In genomic region chr3:15122398-15122797, GRCh38 we compare ENCODE assay signal across 22 cellular contexts. TPM values are rescaled to one million over a fixed set of nuclear protein-coding genes. Genes with fewer than 3 reads are reported as not detected.
DNase-seq lines count a peak whose midpoint lies in the region; ATAC-seq, FAIRE-seq and TF ChIP-seq lines count a peak whose summit lies in the region.
"Had no signal": no experiment of that assay in that cellular context is flagged by ENCODE, and none has a peak within 500 bp of the region (broad histone marks: within the 10 kb centered on the region; RNA-seq: fewer than 3 reads in every experiment).

No MANE protein-coding gene starts in this region.

- TF ChIP-seq RAD21 in HepG2 (CRISPR knock-in tag; IDR thresholded peaks at IDR 0.05) = no peak
- TF ChIP-seq RAD21 in K562 (CRISPR knock-in tag; conservative IDR thresholded peaks at IDR 0.05 in 1 of 2, IDR thresholded peaks at IDR 0.05 in 1 of 2) = no peak

- no peaks in the 10 kb centered on the region for H3K9me1 ChIP-seq in K562 (ENCODE audit: control insufficient read depth, insufficient read depth, low read length)

- FAIRE-seq in HepG2 (lab: Jason Lieb, UNC) = no peak
- FAIRE-seq in K562 (lab: Jason Lieb, UNC) = no peak
- FAIRE-seq: A204.1, D721Med, G401.6, GM12891, GM19239 had no signal

- intact Hi-C loops in HepG2 (cut with micrococcal nuclease; ENCODE audit: unreplicated experiment) (no loop called here), right lobe of liver (cut with DNase I) (no loop called here), K562 (cut with micrococcal nuclease) (no loop called here)

- no peaks in the 10 kb centered on the region for H3K9me3 ChIP-seq in HepG2 (ENCODE audit: low read length)
- no peaks in the 10 kb centered on the region for H3K9me3 ChIP-seq in right lobe of liver
- no peaks in the 10 kb centered on the region for H3K9me3 ChIP-seq in HEK293 (ENCODE audit: control insufficient read depth, insufficient read depth, low read depth, low read length)
- no peaks in the 10 kb centered on the region for H3K9me3 ChIP-seq in K562 (replicated peaks; ENCODE audit: control insufficient read depth, insufficient read depth, low read depth, low read length)
- H3K9me3 ChIP-seq: BLaER1 treated with 17β-estradiol and CSF1 and Interleukin-3, amounts not matched to agents 10 nM and 100 nM; Caco-2 had no signal

- TF ChIP-seq POLR2A in HepG2 (IDR thresholded peaks at IDR 0.05; ENCODE audit: insufficient read depth in 1 of 2, low read depth in 2 of 2, low read length in 2 of 2) (no peak), right lobe of liver (IDR thresholded peaks at IDR 0.05) (no peak), K562 (conservative IDR thresholded peaks at IDR 0.05) (no peak)

- no peak for TF ChIP-seq EP300 in HepG2 (IDR thresholded peaks at IDR 0.05; ENCODE audit: low read depth in 2 of 2, low read length in 2 of 2)
- no peak for TF ChIP-seq EP300 in HepG2 (CRISPR knock-in tag; IDR thresholded peaks at IDR 0.05; ENCODE audit: borderline replicate concordance)
- TF ChIP-seq EP300 in K562 (IDR thresholded peaks at IDR 0.05; ENCODE audit: low read length) = no peak

- no peaks in the 10 kb centered on the region for H4K20me1 ChIP-seq in HepG2 (ENCODE audit: insufficient read depth, low read length)
- H4K20me1 ChIP-seq in K562 (replicated peaks; ENCODE audit: control insufficient read depth, insufficient read depth, low read length) = no peaks in the 10 kb centered on the region
- H4K20me1 ChIP-seq: BLaER1 treated with 17β-estradiol and CSF1 and Interleukin-3, amounts not matched to agents 10 nM and 100 nM had no signal

- H3K4me1 ChIP-seq in HepG2 (ENCODE audit: insufficient read depth, low read length) (no peaks in the 10 kb centered on the region), right lobe of liver (no peaks in the 10 kb centered on the region), HEK293 (ENCODE audit: control insufficient read depth, insufficient read depth, low read length) (no peaks in the 10 kb centered on the region), K562 (replicated peaks in 1 of 2; ENCODE audit: control insufficient read depth in 2 of 2, insufficient read depth in 2 of 2, low read length in 2 of 2) (peaks cover 0 to 10% of the 10 kb centered on the region in 2 experiments; a peak in 2 of 5 replicates)
- H3K4me1 ChIP-seq: BLaER1 treated with 17β-estradiol and CSF1 and Interleukin-3, amounts not matched to agents 10 nM and 100 nM; Caco-2 had no signal

- in situ Hi-C loops in HepG2 (cut with HindIII; ENCODE audit: extremely low pct_ligation_motif_present, low pct_unique_long_range_greater_than_20kb) = no loop called here
- in situ Hi-C loops in K562 (cut with MboI) = no loop called here

- H3K4me2 ChIP-seq in HepG2 (ENCODE audit: low read depth, low read length) (no peak overlapping the region), K562 (ENCODE audit: insufficient read depth, low read length) (no peak overlapping the region)
- H3K4me2 ChIP-seq: BLaER1 treated with 17β-estradiol and CSF1 and Interleukin-3, amounts not matched to agents 10 nM and 100 nM had no signal

- no peak overlapping the region for H2AFZ ChIP-seq in HepG2 (ENCODE audit: low read length)
- no peak overlapping the region for H2AFZ ChIP-seq in K562 (ENCODE audit: low read depth, low read length)

- peaks cover 1 to 9% of the 10 kb centered on the region in 2 experiments; a peak in 3 of 5 replicates for H3K27me3 ChIP-seq in HepG2 (ENCODE audit: control insufficient read depth in 1 of 2, insufficient read depth in 2 of 2, low read length in 2 of 2)
- no peaks in the 10 kb centered on the region for H3K27me3 ChIP-seq in right lobe of liver
- H3K27me3 ChIP-seq in K562 (ENCODE audit: control insufficient read depth in 2 of 2, insufficient read depth in 2 of 2, low read length in 2 of 2) = peaks cover 0 to 14% of the 10 kb centered on the region in 2 experiments; a peak in 2 of 5 replicates

- no peak for DNase-seq in HepG2 (ENCODE audit: low spot score)
- no peak for DNase-seq in right lobe of liver
- DNase-seq in K562 (ENCODE audit: extremely low read depth in 1 of 4, low spot score in 3 of 4) = no peak
- no peak for DNase-seq in stimulated activated CD4-positive, alpha-beta T cell treated with anti-CD3 and anti-CD28 coated beads, Interleukin-1b, Interleukin-23, amount 100 ng/mL, for 48 hours
- no peak for DNase-seq in HK-2 (ENCODE audit: unreplicated experiment)
- no peak for DNase-seq in SW480 (ENCODE audit: low spot score)
- DNase-seq: 8988T; AML-193; Caco-2; Calu3; CD4-positive, alpha-beta T cell; CD8-positive, alpha-beta T cell; DMS79 treated with DMSO at 0.1 percent for 48 hours; GF-D8 had no signal

- no peak for ATAC-seq in HepG2
- no peak for ATAC-seq in right lobe of liver
- no peak for ATAC-seq in K562
- ATAC-seq: CD8-positive, alpha-beta T cell had no signal

- H3K36me3 ChIP-seq in HepG2 (replicated peaks in 1 of 2; ENCODE audit: control insufficient read depth in 1 of 2, insufficient read depth in 2 of 2, low read length in 2 of 2) (no peaks in the 10 kb centered on the region), right lobe of liver (no peaks in the 10 kb centered on the region), HEK293 (ENCODE audit: control insufficient read depth in 2 of 2, insufficient read depth in 1 of 2, low read length in 2 of 2) (no peaks in the 10 kb centered on the region), K562 (ENCODE audit: control insufficient read depth, insufficient read depth, low read length) (no peaks in the 10 kb centered on the region)
- H3K36me3 ChIP-seq: BLaER1 treated with 17β-estradiol and CSF1 and Interleukin-3, amounts not matched to agents 10 nM and 100 nM had no signal

- POLR2A ChIA-PET in HepG2 (lab: Yijun Ruan, JAX) = no interaction called here
- POLR2A ChIA-PET in HEK293 (lab: Yijun Ruan, JAX) = no interaction called here
- POLR2A ChIA-PET in K562 (lab: Yijun Ruan, JAX) = no interaction called here

- H3K27ac ChIP-seq in HepG2 (ENCODE audit: extremely low read length, insufficient read depth, low read length) (no peak overlapping the region), right lobe of liver (no peak overlapping the region), HEK293 (ENCODE audit: extremely low read depth, low read depth, low read length) (no peak overlapping the region), K562 (ENCODE audit: extremely low read depth, low read depth, low read length) (no peak overlapping the region)
- H3K27ac ChIP-seq: BLaER1 treated with 17β-estradiol and CSF1 and Interleukin-3, amounts not matched to agents 10 nM and 100 nM; C4-2B had no signal

- no TSS peak for BruUV-seq in HepG2 (replicated peaks; lab: Mats Ljungman, UMichigan)
- no TSS peak for BruUV-seq in K562 (replicated peaks; lab: Mats Ljungman, UMichigan)

- H3K79me2 ChIP-seq in HepG2 (ENCODE audit: insufficient read depth, low read length) (no peaks in the 10 kb centered on the region), K562 (ENCODE audit: control insufficient read depth, insufficient read depth, low read length) (no peaks in the 10 kb centered on the region)

- WGBS in HepG2 (ENCODE audit: low lambda C conversion rate) = 61% methylated on average over 4 of the region's 4 CpGs
- 98% methylated on average over 4 of the region's 4 CpGs for WGBS in right lobe of liver (ENCODE audit: insufficient coverage, low coverage, low lambda C conversion rate, missing lambda C conversion rate)
- WGBS in K562 (ENCODE audit: insufficient coverage, low coverage, missing lambda C conversion rate) = 33% methylated on average over 4 of the region's 4 CpGs

- TF ChIP-seq CTCF in HepG2 (CRISPR knock-in tag; IDR thresholded peaks at IDR 0.05) (no peak), right lobe of liver (IDR thresholded peaks at IDR 0.05) (no peak), HEK293 (tag by site-specific recombination; IDR thresholded peaks at IDR 0.05) (no peak), K562 (IDR thresholded peaks at IDR 0.05 in 2 of 3, conservative IDR thresholded peaks at IDR 0.05 in 1 of 3; ENCODE audit: insufficient read depth in 2 of 3, low read depth in 1 of 3, low read length in 3 of 3) (no peak)

- H3K4me3 ChIP-seq in HepG2 (replicated peaks in 1 of 3; ENCODE audit: insufficient read depth in 1 of 3, low read depth in 2 of 3, low read length in 3 of 3) = no peak overlapping the region
- H3K4me3 ChIP-seq in right lobe of liver = no peak overlapping the region
- no peak overlapping the region for H3K4me3 ChIP-seq in HEK293 (ENCODE audit: low read depth, low read length)
- H3K4me3 ChIP-seq in K562 = no peak overlapping the region
- H3K4me3 ChIP-seq: BLaER1 treated with 17β-estradiol and CSF1 and Interleukin-3, amounts not matched to agents 10 nM and 100 nM had no signal

- H3K9ac ChIP-seq in HepG2 (ENCODE audit: insufficient read depth, low read depth, low read length) = no peak overlapping the region
- no peak overlapping the region for H3K9ac ChIP-seq in K562 (ENCODE audit: insufficient read depth in 1 of 2, low read depth in 2 of 2, low read length in 2 of 2)
- H3K9ac ChIP-seq: BLaER1 treated with 17β-estradiol and CSF1 and Interleukin-3, amounts not matched to agents 10 nM and 100 nM had no signal

- CTCF ChIA-PET in HepG2 (lab: Yijun Ruan, JAX; ENCODE audit: low intra/inter-chr PET ratio, low total read pairs) = no interaction called here
- CTCF ChIA-PET in HEK293 (lab: Yijun Ruan, JAX) = interaction anchor here (0.6 to 0.8 kb wide), 2 partner anchors 180 to 283 kb away, joined by 3 read pairs; no protein-coding TSS in a partner anchor
- CTCF ChIA-PET in K562 (lab: Yijun Ruan, JAX; ENCODE audit: low intra/inter-chr PET ratio) = no interaction called here

RNA-seq across cellular contexts. Expression of gene RBSN, which starts 23.4 kb away (rescaled TPM):
- total RNA-seq in HepG2 (2016; rRNA removed; fragmentation: Illumina TruSeq; extraction: Trizol) = 11.8 and 14.7 TPM in 2 replicates
- total RNA-seq in HepG2 (2016; cell fraction: cytosol; rRNA removed; fragmentation: Illumina TruSeq; extraction: Trizol; ENCODE audit: low read depth) = 3.7 and 3.9 TPM in 2 replicates
- 10.8 and 13.0 TPM in 2 replicates for total RNA-seq in HepG2 (2016; cell fraction: insoluble cytoplasmic fraction; rRNA removed; fragmentation: Illumina TruSeq; extraction: Trizol)
- total RNA-seq in HepG2 (2016; cell fraction: membrane; rRNA removed; fragmentation: Illumina TruSeq; extraction: Trizol) = 10.4 and 11.3 TPM in 2 replicates
- total RNA-seq in HepG2 (2016; cell fraction: nucleus; rRNA removed; fragmentation: Illumina TruSeq; extraction: Trizol) = 10.6 and 12.4 TPM in 2 replicates
- 7.9 and 9.4 TPM in 2 replicates for polyA plus RNA-seq in HepG2 (2011; rRNA removed)
- 3.7 and 5.1 TPM in 2 replicates for polyA plus RNA-seq in HepG2 (2011; cell fraction: cytosol; rRNA removed)
- 22.2 and 23.7 TPM in 2 replicates for polyA plus RNA-seq in HepG2 (2011; cell fraction: nucleus; rRNA removed)
- polyA plus RNA-seq in HepG2 (2012) = 8.1 and 8.8 TPM in 2 replicates
- polyA plus RNA-seq in HepG2 (2016; cell fraction: cytosol; fragmentation: Illumina TruSeq; extraction: Trizol; ENCODE audit: low read depth) = 3.3 and 4.1 TPM in 2 replicates
- polyA plus RNA-seq in HepG2 (2016; cell fraction: insoluble cytoplasmic fraction; fragmentation: Illumina TruSeq; extraction: Trizol; ENCODE audit: low read depth) = 8.2 and 9.0 TPM in 2 replicates
- 5.9 and 6.1 TPM in 2 replicates for polyA plus RNA-seq in HepG2 (2016; cell fraction: membrane; fragmentation: Illumina TruSeq; extraction: Trizol; ENCODE audit: low read depth)
- 15.4 and 16.1 TPM in 2 replicates for polyA plus RNA-seq in HepG2 (2016; cell fraction: nucleus; fragmentation: Illumina TruSeq; extraction: Trizol; ENCODE audit: insufficient read depth, low read depth)
- polyA minus RNA-seq in HepG2 (2011; rRNA and poly(A)+ RNA removed; ENCODE audit: low replicate concordance) = 15.6 and 28.8 TPM in 2 replicates
- 7.3 and 10.0 TPM in 2 replicates for polyA minus RNA-seq in HepG2 (2011; cell fraction: cytosol; rRNA and poly(A)+ RNA removed)
- polyA minus RNA-seq in HepG2 (2011; cell fraction: nucleus; rRNA and poly(A)+ RNA removed) = 15.7 and 18.5 TPM in 2 replicates
- total RNA-seq in right lobe of liver = 10 to 100 TPM; 10.5 to 13.9 (median 11.5) TPM
- 60.6 and 86.6 TPM in 2 replicates for total RNA-seq in K562 (2011; cell fraction: chromatin; rRNA removed; ENCODE audit: low replicate concordance)
- total RNA-seq in K562 (2011; cell fraction: nucleolus; rRNA removed) = 27.2 and 28.7 TPM in 2 replicates
- total RNA-seq in K562 (2011; cell fraction: nucleoplasm; rRNA removed) = 44.5 and 45.6 TPM in 2 replicates
- 14.1 and 21.1 TPM in 2 replicates for total RNA-seq in K562 (2014; rRNA removed)
- total RNA-seq in K562 (2014; rRNA removed; fragmentation: Illumina TruSeq; extraction: Trizol) = 18.3 and 20.8 TPM in 2 replicates
- total RNA-seq in K562 (2015; rRNA removed; fragmentation: Illumina TruSeq; extraction: Trizol) = 17.5 and 19.0 TPM in 2 replicates
- 18.7 and 19.6 TPM in 2 replicates for total RNA-seq in K562 (2021)
- 15.7 and 16.8 TPM in 2 replicates for polyA plus RNA-seq in K562 (2011; rRNA removed)
- polyA plus RNA-seq in K562 (2011; cell fraction: cytosol; rRNA removed) = 8.2 and 10.9 TPM in 2 replicates
- 18.9 and 27.5 TPM in 2 replicates for polyA plus RNA-seq in K562 (2011; cell fraction: nucleus; rRNA removed)
- polyA plus RNA-seq in K562 (2012) = 11.2 and 15.3 TPM in 2 replicates
- 13.9 and 15.0 TPM in 2 replicates for polyA plus RNA-seq in K562 (2014; fragmentation: Illumina TruSeq; extraction: Trizol)
- 1 to 10 TPM; 2.9 to 4.2 TPM for polyA plus RNA-seq in K562 (2014; fragmentation: Nextera tagmentation; extraction: Ambion mirVana)
- 12.1 and 12.8 TPM in 2 replicates for polyA plus RNA-seq in K562 (2014; rRNA removed)
- 28.4 and 33.3 TPM in 2 replicates for polyA minus RNA-seq in K562 (2011; rRNA and poly(A)+ RNA removed)
- polyA minus RNA-seq in K562 (2011; cell fraction: cytosol; rRNA and poly(A)+ RNA removed) = 13.7 and 14.6 TPM in 2 replicates
- polyA minus RNA-seq in K562 (2011; cell fraction: nucleus; rRNA and poly(A)+ RNA removed) = 11.4 and 19.7 TPM in 2 replicates

RNA-seq across cellular contexts. Expression of gene MRPS25, which starts 57.3 kb away (rescaled TPM):
- total RNA-seq in HepG2 (2016; rRNA removed; fragmentation: Illumina TruSeq; extraction: Trizol) = 69.2 and 74.3 TPM in 2 replicates
- total RNA-seq in HepG2 (2016; cell fraction: cytosol; rRNA removed; fragmentation: Illumina TruSeq; extraction: Trizol; ENCODE audit: low read depth) = 14.2 and 14.8 TPM in 2 replicates
- 70.2 and 72.6 TPM in 2 replicates for total RNA-seq in HepG2 (2016; cell fraction: insoluble cytoplasmic fraction; rRNA removed; fragmentation: Illumina TruSeq; extraction: Trizol)
- total RNA-seq in HepG2 (2016; cell fraction: membrane; rRNA removed; fragmentation: Illumina TruSeq; extraction: Trizol) = 27.9 and 28.9 TPM in 2 replicates
- total RNA-seq in HepG2 (2016; cell fraction: nucleus; rRNA removed; fragmentation: Illumina TruSeq; extraction: Trizol) = 64.0 TPM in 2 replicates
- 54.7 and 60.1 TPM in 2 replicates for polyA plus RNA-seq in HepG2 (2011; rRNA removed)
- polyA plus RNA-seq in HepG2 (2011; cell fraction: cytosol; rRNA removed) = 28.6 and 33.5 TPM in 2 replicates
- 148 and 153 TPM in 2 replicates for polyA plus RNA-seq in HepG2 (2011; cell fraction: nucleus; rRNA removed)
- polyA plus RNA-seq in HepG2 (2012) = 41.3 and 42.1 TPM in 2 replicates
- polyA plus RNA-seq in HepG2 (2016; cell fraction: cytosol; fragmentation: Illumina TruSeq; extraction: Trizol; ENCODE audit: low read depth) = 23.2 and 27.5 TPM in 2 replicates
- 79.2 and 82.6 TPM in 2 replicates for polyA plus RNA-seq in HepG2 (2016; cell fraction: insoluble cytoplasmic fraction; fragmentation: Illumina TruSeq; extraction: Trizol; ENCODE audit: low read depth)
- polyA plus RNA-seq in HepG2 (2016; cell fraction: membrane; fragmentation: Illumina TruSeq; extraction: Trizol; ENCODE audit: low read depth) = 27.1 and 31.5 TPM in 2 replicates
- 204 and 214 TPM in 2 replicates for polyA plus RNA-seq in HepG2 (2016; cell fraction: nucleus; fragmentation: Illumina TruSeq; extraction: Trizol; ENCODE audit: insufficient read depth, low read depth)
- polyA minus RNA-seq in HepG2 (2011; rRNA and poly(A)+ RNA removed; ENCODE audit: low replicate concordance) = 20.9 and 34.4 TPM in 2 replicates
- polyA minus RNA-seq in HepG2 (2011; cell fraction: cytosol; rRNA and poly(A)+ RNA removed) = 12.5 and 15.0 TPM in 2 replicates
- polyA minus RNA-seq in HepG2 (2011; cell fraction: nucleus; rRNA and poly(A)+ RNA removed) = 53.0 and 61.3 TPM in 2 replicates
- total RNA-seq in right lobe of liver = 10 to 100 TPM; 36.8 to 53.6 (median 48.0) TPM
- total RNA-seq in K562 (2011; cell fraction: chromatin; rRNA removed; ENCODE audit: low replicate concordance) = 136 and 184 TPM in 2 replicates
- total RNA-seq in K562 (2011; cell fraction: nucleolus; rRNA removed) = 111 and 116 TPM in 2 replicates
- total RNA-seq in K562 (2011; cell fraction: nucleoplasm; rRNA removed) = 128 and 170 TPM in 2 replicates
- total RNA-seq in K562 (2014; rRNA removed) = 78.2 and 98.6 TPM in 2 replicates
- total RNA-seq in K562 (2014; rRNA removed; fragmentation: Illumina TruSeq; extraction: Trizol) = 75.1 and 77.8 TPM in 2 replicates
- 75.2 and 90.2 TPM in 2 replicates for total RNA-seq in K562 (2015; rRNA removed; fragmentation: Illumina TruSeq; extraction: Trizol)
- 129 and 132 TPM in 2 replicates for total RNA-seq in K562 (2021)
- polyA plus RNA-seq in K562 (2011; rRNA removed) = 72.6 and 105 TPM in 2 replicates
- polyA plus RNA-seq in K562 (2011; cell fraction: cytosol; rRNA removed) = 49.2 and 74.6 TPM in 2 replicates
- polyA plus RNA-seq in K562 (2011; cell fraction: nucleus; rRNA removed) = 124 and 217 TPM in 2 replicates
- 78.2 and 99.3 TPM in 2 replicates for polyA plus RNA-seq in K562 (2012)
- 86.8 and 110 TPM in 2 replicates for polyA plus RNA-seq in K562 (2014; fragmentation: Illumina TruSeq; extraction: Trizol)
- polyA plus RNA-seq in K562 (2014; fragmentation: Nextera tagmentation; extraction: Ambion mirVana) = 10 to 100 TPM; 34.3 to 65.1 TPM
- 125 and 144 TPM in 2 replicates for polyA plus RNA-seq in K562 (2014; rRNA removed)
- 43.5 and 47.9 TPM in 2 replicates for polyA minus RNA-seq in K562 (2011; rRNA and poly(A)+ RNA removed)
- polyA minus RNA-seq in K562 (2011; cell fraction: cytosol; rRNA and poly(A)+ RNA removed) = 30.4 and 48.6 TPM in 2 replicates
- polyA minus RNA-seq in K562 (2011; cell fraction: nucleus; rRNA and poly(A)+ RNA removed) = 77.3 and 89.3 TPM in 2 replicates

Comparison
In these comparisons a context has a peak if more than half of its experiments do, and no peak if none do; other contexts are left out.
1. Of the 241 proteins assayed by ChIP-seq in both HepG2 and K562: peak only in HepG2: none; only in K562: ADNP, KDM1A and ZFP36; in both: none; in neither: 238.